In genomic region chr14:89619616-89620273, GRCh38 we compare ENCODE assay signal across 8 cellular contexts.
DNase-seq lines count a peak whose midpoint lies in the region; ATAC-seq and TF ChIP-seq lines count a peak whose summit lies in the region.

No MANE protein-coding gene starts in this region.

- TF ChIP-seq POLR2A in transverse colon (IDR thresholded peaks at IDR 0.05): no peak

- H3K4me3 ChIP-seq in liver (ENCODE audit: low read depth in 1 of 3, low read length in 3 of 3) (peak overlapping the region; percentile 74 to 96 (median 85)), transverse colon (peak overlapping the region in 3 of 4 donors; percentile 73 to 93 (median 82))

- peak overlapping the region; percentile 86 for H3K4me3 Mint-ChIP-seq in activated naive CD4-positive, alpha-beta T cell treated with anti-CD3 and anti-CD28 coated beads for 36 hours
- H3K4me3 Mint-ChIP-seq in activated naive CD8-positive, alpha-beta T cell treated with anti-CD3 and anti-CD28 coated beads for 36 hours: peak overlapping the region; percentile 82

- no peak for TF ChIP-seq EP300 in transverse colon (IDR thresholded peaks at IDR 0.05; ENCODE audit: low read depth)

- CTCF ChIA-PET in activated naive CD4-positive, alpha-beta T cell treated with anti-CD3 and anti-CD28 coated beads for 36 hours (lab: Charles Lee): interaction anchor here (0.8 to 1.9 kb wide), 8 partner anchors 25 to 580 kb away, joined by 3 to 6 read pairs (median 3); no protein-coding TSS in a partner anchor

- no peak for ATAC-seq in HG02840 (IDR thresholded peaks at IDR 0.05; ENCODE audit: low FRiP score, unreplicated experiment)

- no peaks in the 10 kb centered on the region for H3K9me3 ChIP-seq in liver (ENCODE audit: control insufficient read depth in 4 of 4, low read length in 3 of 4)
- no peaks in the 10 kb centered on the region for H3K9me3 ChIP-seq in transverse colon

- H3K36me3 ChIP-seq in liver (ENCODE audit: control insufficient read depth in 4 of 4, insufficient read depth in 3 of 4, low read depth in 1 of 4, low read length in 3 of 4) (no peaks in the 10 kb centered on the region), transverse colon (no peaks in the 10 kb centered on the region)

- in situ Hi-C loops in transverse colon (cut with MboI; ENCODE audit: low pct_ligation_motif_present in 1 of 4, low pct_unique_long_range_greater_than_20kb in 1 of 4, low sequenced_read_pairs in 3 of 4): loop anchor here in 1 of 4 donors (25.0 kb wide), 1 partner anchor 293 kb away; no protein-coding TSS in a partner anchor

- 73% methylated on average over 6 of the region's 6 CpGs for WGBS in liver
- 75 to 80% methylated on average over 6 of the region's 6 CpGs for WGBS in transverse colon (ENCODE audit: low coverage in 1 of 2), 2 donors

- H3K36me3 Mint-ChIP-seq in activated naive CD4-positive, alpha-beta T cell treated with anti-CD3 and anti-CD28 coated beads for 36 hours (ENCODE audit: low read depth): no peaks in the 10 kb centered on the region
- H3K36me3 Mint-ChIP-seq in activated naive CD8-positive, alpha-beta T cell treated with anti-CD3 and anti-CD28 coated beads for 36 hours: peaks cover 6% of the 10 kb centered on the region

- no peak for DNase-seq in activated naive CD4-positive, alpha-beta T cell treated with anti-CD3 and anti-CD28 coated beads for 36 hours
- no peak for DNase-seq in activated naive CD4-positive, alpha-beta T cell treated with anti-CD3 and anti-CD28 coated beads, Interleukin-2, amount 50 U/mL, for 16 hours
- DNase-seq in activated naive CD8-positive, alpha-beta T cell treated with anti-CD3 and anti-CD28 coated beads for 36 hours: no peak
- DNase-seq in transverse colon (no peak), DMS53 treated with DMSO at 0.1 percent for 48 hours (lab: John Stamatoyannopoulos, UW; ENCODE audit: unreplicated experiment) (no peak), NOMO-1 treated with dmso at 0.1 percent for 144 hours (lab: John Stamatoyannopoulos, UW; ENCODE audit: unreplicated experiment) (no peak)

- H3K4me1 ChIP-seq in liver (ENCODE audit: control insufficient read depth in 4 of 4, insufficient read depth in 4 of 4, low read length in 3 of 4): peaks cover 0 to 30% (median 14%) of the 10 kb centered on the region in 4 donors
- H3K4me1 ChIP-seq in transverse colon: peaks cover 0 to 37% (median 12%) of the 10 kb centered on the region in 4 donors

- H3K9me3 Mint-ChIP-seq in activated naive CD4-positive, alpha-beta T cell treated with anti-CD3 and anti-CD28 coated beads for 36 hours: no peaks in the 10 kb centered on the region
- peaks cover under 1% of the 10 kb centered on the region for H3K9me3 Mint-ChIP-seq in activated naive CD8-positive, alpha-beta T cell treated with anti-CD3 and anti-CD28 coated beads for 36 hours

- H3K27ac ChIP-seq in liver (ENCODE audit: low read depth in 1 of 2, low read length in 2 of 2) (peak overlapping the region; percentile 88 to 93), transverse colon (peak overlapping the region; percentile 77 to 88 (median 85))

- intact Hi-C loops in activated naive CD4-positive, alpha-beta T cell treated with anti-CD3 and anti-CD28 coated beads for 36 hours (cut with micrococcal nuclease): loop anchor here (1.0 to 10.0 kb wide), 9 partner anchors 101 to 827 kb away; partner anchors contain the start of genes CALM1 and EML5
- intact Hi-C loops in transverse colon (cut with DNase I; ENCODE audit: low total_unique reads): loop anchor here (10.0 kb wide), 1 partner anchor 205 kb away; the partner anchor contains the start of gene FOXN3

- no peak for TF ChIP-seq RAD21 in liver (IDR thresholded peaks at IDR 0.05)

- no peaks in the 10 kb centered on the region for H3K27me3 Mint-ChIP-seq in activated naive CD4-positive, alpha-beta T cell treated with anti-CD3 and anti-CD28 coated beads for 36 hours (ENCODE audit: low read depth)
- no peaks in the 10 kb centered on the region for H3K27me3 Mint-ChIP-seq in activated naive CD8-positive, alpha-beta T cell treated with anti-CD3 and anti-CD28 coated beads for 36 hours

- H3K27me3 ChIP-seq in liver (ENCODE audit: control insufficient read depth in 4 of 4, insufficient read depth in 4 of 4, low read length in 3 of 4) (no peaks in the 10 kb centered on the region), transverse colon (no peaks in the 10 kb centered on the region)

- TF ChIP-seq CTCF in liver (IDR thresholded peaks at IDR 0.05; ENCODE audit: low read depth, low read length, missing input control) (no peak), transverse colon (IDR thresholded peaks at IDR 0.05) (no peak)

- peak overlapping the region; percentile 98 for H3K27ac Mint-ChIP-seq in activated naive CD4-positive, alpha-beta T cell treated with anti-CD3 and anti-CD28 coated beads for 36 hours
- peak overlapping the region; percentile 91 for H3K27ac Mint-ChIP-seq in activated naive CD8-positive, alpha-beta T cell treated with anti-CD3 and anti-CD28 coated beads for 36 hours

- H3K4me1 Mint-ChIP-seq in activated naive CD4-positive, alpha-beta T cell treated with anti-CD3 and anti-CD28 coated beads for 36 hours (ENCODE audit: low read depth): peaks cover 57% of the 10 kb centered on the region
- H3K4me1 Mint-ChIP-seq in activated naive CD8-positive, alpha-beta T cell treated with anti-CD3 and anti-CD28 coated beads for 36 hours: peaks cover 61% of the 10 kb centered on the region

- H3K9ac ChIP-seq in liver (ENCODE audit: low read depth in 1 of 2, low read length in 2 of 2): peak overlapping the region; percentile 64 to 67

TF ChIP-seq in liver, 16 proteins besides CTCF, POLR2A, EP300 and RAD21:
- TF ChIP-seq NR2F2 (IDR thresholded peaks at IDR 0.05) (no peak), TAF1 (conservative IDR thresholded peaks at IDR 0.05) (no peak), ZBTB33 (IDR thresholded peaks at IDR 0.05) (no peak), REST (IDR thresholded peaks at IDR 0.05) (no peak), FOXA1 (IDR thresholded peaks at IDR 0.05) (no peak), HNF4G (IDR thresholded peaks at IDR 0.05) (no peak), SP1 (IDR thresholded peaks at IDR 0.05) (no peak), GABPA (IDR thresholded peaks at IDR 0.05 in 1 of 2, conservative IDR thresholded peaks at IDR 0.05 in 1 of 2) (no peak), HNF4A (conservative IDR thresholded peaks at IDR 0.05) (no peak), EGR1 (IDR thresholded peaks at IDR 0.05; ENCODE audit: low read depth in 2 of 2) (no peak), MAX (IDR thresholded peaks at IDR 0.05) (no peak), FOXA2 (IDR thresholded peaks at IDR 0.05) (no peak), JUND (IDR thresholded peaks at IDR 0.05) (no peak), YY1 (IDR thresholded peaks at IDR 0.05) (no peak), ATF3 (IDR thresholded peaks at IDR 0.05) (no peak), RXRA (IDR thresholded peaks at IDR 0.05) (no peak)
